22 cellular contexts compared by ENCODE assay signal in genomic region chr12:33547084-33547483, GRCh38.
DNase-seq lines count a peak whose midpoint lies in the region; ATAC-seq, FAIRE-seq and TF ChIP-seq lines count a peak whose summit lies in the region.
"Had no signal": no experiment of that assay in that cellular context is flagged by ENCODE, and none has a peak within 500 bp of the region (broad histone marks: within the 10 kb centered on the region; RNA-seq: fewer than 3 reads in every experiment).

No MANE protein-coding gene starts in this region.

- FAIRE-seq in K562 (lab: Jason Lieb, UNC) = no peak
- FAIRE-seq: A204.1, D721Med, GM12878, GM12892, GM18507 had no signal

- H3K4me2 ChIP-seq in KMS-11 (peak overlapping the region; percentile 50), K562 (ENCODE audit: insufficient read depth, low read length) (no peak overlapping the region)
- H3K4me2 ChIP-seq: BLaER1 had no signal

- H3K36me3 ChIP-seq in KMS-11 (ENCODE audit: insufficient read depth) = no peaks in the 10 kb centered on the region
- no peaks in the 10 kb centered on the region for H3K36me3 ChIP-seq in K562 (ENCODE audit: control insufficient read depth, insufficient read depth, low read length)
- H3K36me3 ChIP-seq in right atrium auricular region = no peaks in the 10 kb centered on the region
- H3K36me3 ChIP-seq: BE2C, BLaER1 had no signal

- no peaks in the 10 kb centered on the region for H3K79me2 ChIP-seq in KMS-11 (ENCODE audit: insufficient read depth, low read depth)
- no peaks in the 10 kb centered on the region for H3K79me2 ChIP-seq in K562 (ENCODE audit: control insufficient read depth, insufficient read depth, low read length)

- intact Hi-C loops in K562 (cut with micrococcal nuclease) = no loop called here

- DNase-seq in K562 (ENCODE audit: extremely low read depth in 1 of 4, low spot score in 3 of 4) (no peak), mucosa of gallbladder (ENCODE audit: low spot score) (peak; percentile 20), right atrium auricular region (ENCODE audit: low spot score) (no peak), CD1c-positive myeloid dendritic cell (ENCODE audit: extremely low spot score) (no peak)
- no peak for DNase-seq in activated CD4-positive, alpha-beta T cell treated with anti-CD3 and anti-CD28 coated beads for 4 hours
- DNase-seq: 8988T; ACHN; BE2C; C1 segment of cervical spinal cord; Caco-2; Calu3; CD4-positive, alpha-beta T cell; CD8-positive, alpha-beta T cell; DMS79 treated with DMSO at 0.1 percent for 48 hours; GDM1 had no signal

- H3K9me1 ChIP-seq in K562 (ENCODE audit: control insufficient read depth, insufficient read depth, low read length) = no peaks in the 10 kb centered on the region

- H3K4me1 ChIP-seq in KMS-11 (ENCODE audit: low read depth, poor library complexity, severe bottlenecking) (peaks cover 31% of the 10 kb centered on the region), K562 (replicated peaks in 1 of 2; ENCODE audit: control insufficient read depth in 2 of 2, insufficient read depth in 2 of 2, low read length in 2 of 2) (no peaks in the 10 kb centered on the region), right atrium auricular region (no peaks in the 10 kb centered on the region)
- H3K4me1 ChIP-seq: BE2C, BLaER1, Caco-2 had no signal

- H3K27me3 ChIP-seq in KMS-11 (ENCODE audit: insufficient read depth, low read depth) (no peaks in the 10 kb centered on the region), K562 (ENCODE audit: control insufficient read depth in 2 of 2, insufficient read depth in 2 of 2, low read length in 2 of 2) (no peaks in the 10 kb centered on the region), right atrium auricular region (no peaks in the 10 kb centered on the region)
- H3K27me3 ChIP-seq: BE2C, BLaER1 had no signal

- TF ChIP-seq RAD21 in K562 (CRISPR knock-in tag; conservative IDR thresholded peaks at IDR 0.05 in 1 of 2, IDR thresholded peaks at IDR 0.05 in 1 of 2) = no peak

- POLR2A ChIA-PET in K562 (lab: Yijun Ruan, JAX) = no interaction called here

- no peak for TF ChIP-seq EP300 in K562 (IDR thresholded peaks at IDR 0.05; ENCODE audit: low read length)

- in situ Hi-C loops in K562 (cut with MboI) = no loop called here

- H3K27ac ChIP-seq in KMS-11 (peak overlapping the region; percentile 9; the same call in 1 of the 2 replicates), K562 (ENCODE audit: extremely low read depth, low read depth, low read length) (no peak overlapping the region), right atrium auricular region (no peak overlapping the region)
- H3K27ac ChIP-seq: BLaER1 had no signal

- no peak for TF ChIP-seq POLR2A in K562 (conservative IDR thresholded peaks at IDR 0.05)

- ATAC-seq in K562 = no peak
- ATAC-seq: CD8-positive, alpha-beta T cell; GM12878 had no signal

- H4K20me1 ChIP-seq in KMS-11 (ENCODE audit: insufficient read depth) (no peaks in the 10 kb centered on the region), K562 (replicated peaks; ENCODE audit: control insufficient read depth, insufficient read depth, low read length) (no peaks in the 10 kb centered on the region)
- H4K20me1 ChIP-seq: BLaER1 had no signal

- H3K4me3 ChIP-seq in KMS-11 (IDR thresholded peaks at IDR 0.05; ENCODE audit: insufficient read depth, low read depth, low read length) (no peak overlapping the region), K562 (no peak overlapping the region), right atrium auricular region (no peak overlapping the region)
- H3K4me3 ChIP-seq: BLaER1, GM12878 had no signal

- WGBS in K562 (ENCODE audit: insufficient coverage, low coverage, missing lambda C conversion rate) = 67% methylated on average over 3 of the region's 3 CpGs

- BruUV-seq in K562 (replicated peaks; lab: Mats Ljungman, UMichigan) = no TSS peak

- TF ChIP-seq CTCF in KMS-11 (conservative IDR thresholded peaks at IDR 0.05; ENCODE audit: low read depth, low read length) = no peak
- TF ChIP-seq CTCF in K562 (IDR thresholded peaks at IDR 0.05 in 2 of 3, conservative IDR thresholded peaks at IDR 0.05 in 1 of 3; ENCODE audit: insufficient read depth in 2 of 3, low read depth in 1 of 3, low read length in 3 of 3) = no peak
- TF ChIP-seq CTCF in right atrium auricular region (IDR thresholded peaks at IDR 0.05) = no peak

- peaks cover 3% of the 10 kb centered on the region; the same call in 1 of the 2 replicates for H3K9me3 ChIP-seq in K562 (replicated peaks; ENCODE audit: control insufficient read depth, insufficient read depth, low read depth, low read length)
- H3K9me3 ChIP-seq in right atrium auricular region = peaks cover 0 to 8% of the 10 kb centered on the region in 2 donors
- H3K9me3 ChIP-seq: BE2C had no signal

- CTCF ChIA-PET in K562 (lab: Yijun Ruan, JAX; ENCODE audit: low intra/inter-chr PET ratio) = no interaction called here

- H2AFZ ChIP-seq in KMS-11 (ENCODE audit: low read depth) (peak overlapping the region; percentile 0; the same call in 1 of the 2 replicates), K562 (ENCODE audit: low read depth, low read length) (no peak overlapping the region)

- no peak overlapping the region for H3K9ac ChIP-seq in KMS-11
- no peak overlapping the region for H3K9ac ChIP-seq in K562 (ENCODE audit: insufficient read depth in 1 of 2, low read depth in 2 of 2, low read length in 2 of 2)
- H3K9ac ChIP-seq: BLaER1 had no signal

TF ChIP-seq in K562, 482 proteins besides CTCF, POLR2A, EP300 and RAD21:
- TF ChIP-seq PRPF4 (IDR thresholded peaks at IDR 0.05; ENCODE audit: insufficient read depth, low read depth, low read length, poor library complexity, severe bottlenecking) (no peak), JUN (IDR thresholded peaks at IDR 0.05; ENCODE audit: borderline replicate concordance, low read depth, low read length) (no peak), JUN (CRISPR knock-in tag; IDR thresholded peaks at IDR 0.05; ENCODE audit: borderline replicate concordance) (no peak), ZNF316 (IDR thresholded peaks at IDR 0.05) (0 out of 2 replicates have a peak, but pooled peaks have one; percentile 4), LCOR (CRISPR knock-in tag; IDR thresholded peaks at IDR 0.05) (no peak)
